Comparison of ENCODE assay signal across 8 cellular contexts in the genomic region with DNA sequence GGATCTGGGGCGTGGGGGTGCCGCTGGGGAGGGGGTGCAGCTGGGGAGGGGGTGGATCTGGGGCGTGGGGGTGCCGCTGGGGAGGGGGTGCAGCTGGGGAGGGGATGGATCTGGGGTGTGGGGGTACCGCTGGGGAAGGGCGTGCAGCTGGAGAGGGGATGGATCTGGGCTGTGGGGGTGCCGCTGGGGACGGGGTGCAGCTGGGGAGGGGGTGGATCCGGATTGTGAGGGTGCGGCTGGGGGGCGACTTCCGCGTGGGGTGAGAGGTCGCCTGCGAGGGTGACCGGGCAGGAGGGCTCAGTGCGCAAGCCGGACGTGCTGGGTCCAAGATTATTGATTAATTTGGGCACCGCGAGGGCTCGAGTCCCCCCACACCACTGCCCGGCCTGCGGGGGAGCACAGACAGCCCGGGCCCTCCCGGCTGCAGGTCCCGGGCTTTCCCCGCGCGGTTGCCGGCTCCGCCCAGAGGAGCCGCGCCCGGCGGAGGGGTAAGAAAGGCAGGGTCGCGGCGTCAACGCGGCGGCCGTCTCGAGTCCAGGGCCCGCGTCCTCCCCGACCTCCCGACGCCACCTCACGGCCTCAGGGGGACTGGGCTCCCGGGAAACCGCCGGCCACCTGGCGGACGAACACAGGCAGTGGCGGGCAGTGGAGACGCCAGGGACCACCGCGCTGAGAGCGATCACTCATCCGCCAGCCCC. TPM values are rescaled to one million over a fixed set of nuclear protein-coding genes. Genes with fewer than 3 reads are reported as not detected.
DNase-seq lines count a peak whose midpoint lies in the region; ATAC-seq and TF ChIP-seq lines count a peak whose summit lies in the region.

No MANE protein-coding gene starts in this region.

- H3K9me2 ChIP-seq in MM.1S (replicated peaks; ENCODE audit: insufficient read depth, low read length) = no peaks in the 10 kb centered on the region

- H3K9me3 Mint-ChIP-seq in HFFc6 = no peaks in the 10 kb centered on the region
- H3K9me3 Mint-ChIP-seq in naive B cell = no peaks in the 10 kb centered on the region

- peak overlapping the region; percentile 81 for H3K4me2 ChIP-seq in MM.1S (ENCODE audit: low read depth, low read length)

- H3K36me3 Mint-ChIP-seq in HFFc6 (ENCODE audit: low read depth) (peaks cover 19% of the 10 kb centered on the region), naive B cell (peaks cover 11 to 12% of the 10 kb centered on the region in 2 donors)

- H3K4me3 Mint-ChIP-seq in HFFc6 (peak overlapping the region; percentile 57), naive B cell (peak overlapping the region; percentile 62 to 97 (median 82))

- H3K27me3 Mint-ChIP-seq in HFFc6 (ENCODE audit: insufficient read depth) = no peaks in the 10 kb centered on the region
- no peaks in the 10 kb centered on the region for H3K27me3 Mint-ChIP-seq in naive B cell

- ATAC-seq in naive B cell (ENCODE audit: low read depth in 2 of 2) = peak; percentile 55 to 63

- peaks cover 25% of the 10 kb centered on the region for H3K4me1 Mint-ChIP-seq in HFFc6 (ENCODE audit: low read depth)
- H3K4me1 Mint-ChIP-seq in naive B cell = peaks cover 31 to 47% (median 45%) of the 10 kb centered on the region in 3 donors

- no peaks in the 10 kb centered on the region for H4K20me1 ChIP-seq in MM.1S (ENCODE audit: insufficient read depth, low read length)

- H3K27me3 ChIP-seq in MM.1S (replicated peaks; ENCODE audit: insufficient read depth, low read length) = no peaks in the 10 kb centered on the region

- TF ChIP-seq CTCF in HFFc6 (IDR thresholded peaks at IDR 0.05) (peak; percentile 73), MM.1S (IDR thresholded peaks at IDR 0.05; ENCODE audit: low read length) (no peak), epithelial cell of esophagus (IDR thresholded peaks at IDR 0.05; ENCODE audit: insufficient read depth, low read depth, low read length, missing control alignments) (peak; percentile 36)

- H3K9ac ChIP-seq in MM.1S (ENCODE audit: low read length) = peak overlapping the region; percentile 33; the same call in 1 of the 2 replicates

- H3K4me3 ChIP-seq in MM.1S (ENCODE audit: low read length) = peak overlapping the region; percentile 72
- H3K4me3 ChIP-seq in epithelial cell of esophagus (ENCODE audit: low read length) = peak overlapping the region; percentile 52

- no peak overlapping the region for H3K27ac ChIP-seq in MM.1S (ENCODE audit: low read length)

- no peaks in the 10 kb centered on the region for H3K36me3 ChIP-seq in MM.1S (replicated peaks; ENCODE audit: insufficient read depth, low read length)

- no peaks in the 10 kb centered on the region for H3K4me1 ChIP-seq in MM.1S (ENCODE audit: low read length)

- peaks cover 8% of the 10 kb centered on the region for H3K79me2 ChIP-seq in MM.1S (ENCODE audit: low read length)

- H2AFZ ChIP-seq in MM.1S (ENCODE audit: low read length) = peak overlapping the region; percentile 88

- H3K27ac Mint-ChIP-seq in HFFc6 = no peak overlapping the region
- peak overlapping the region in 2 of 6 donors; percentile 76 to 79 for H3K27ac Mint-ChIP-seq in naive B cell

- no peaks in the 10 kb centered on the region for H3K9me3 ChIP-seq in MM.1S (replicated peaks; ENCODE audit: insufficient read depth, low read length)

- H3F3A ChIP-seq in MM.1S (ENCODE audit: insufficient read depth, low read length) = peaks cover 25% of the 10 kb centered on the region

- peak; percentile 71 for DNase-seq in activated T-cell treated with anti-CD3 and anti-CD28 coated beads, Interleukin-2, amount 50 U/mL, for 1 hour
- DNase-seq in activated T-cell treated with anti-CD3 and anti-CD28 coated beads for 4 hours (no peak), HFFc6 (peak; percentile 70), MM.1S (no peak), SKM-1 treated with dmso at 0.1 percent for 144 hours (lab: John Stamatoyannopoulos, UW; ENCODE audit: unreplicated experiment) (peak; percentile 80), epithelial cell of esophagus (ENCODE audit: low read depth) (no peak), naive B cell (no peak), NCI-H526 treated with DMSO at 0.1 percent for 48 hours (lab: John Stamatoyannopoulos, UW) (no peak)

RNA-seq across cellular contexts. Expression of a gene that starts 0.6 kb away (rescaled TPM):
- total RNA-seq in HFFc6 (2021; fragmentation: NEBNext Ultra II Directional; extraction: Animal tissue kit (Norgen Biotek cat#: 25700)) = 10 to 100 TPM; 48.4 to 67.7 (median 57.3) TPM
- 10 to 100 TPM; 13.7 to 21.6 (median 19.9) TPM for polyA plus RNA-seq in naive B cell (ENCODE audit: low read depth in 6 of 6)

RNA-seq across cellular contexts. Expression of a gene that starts 0.9 kb away (rescaled TPM):
- under 1 TPM; 0.20 to 0.90 (median 0.52) TPM for total RNA-seq in HFFc6 (2021; fragmentation: NEBNext Ultra II Directional; extraction: Animal tissue kit (Norgen Biotek cat#: 25700))
- polyA plus RNA-seq in naive B cell (ENCODE audit: low read depth in 6 of 6) = 1 to 10 TPM; 3.0 to 6.5 (median 5.8) TPM

RNA-seq across cellular contexts. Expression of a gene that starts 27.6 kb away (rescaled TPM):
- 10 to 100 TPM; 18.2 to 20.7 (median 20.1) TPM for total RNA-seq in HFFc6 (2021; fragmentation: NEBNext Ultra II Directional; extraction: Animal tissue kit (Norgen Biotek cat#: 25700))
- 10 to 100 TPM; 19.1 to 53.9 (median 32.6) TPM for polyA plus RNA-seq in naive B cell (ENCODE audit: low read depth in 6 of 6)

RNA-seq across cellular contexts. Expression of a gene that starts 39.2 kb away (rescaled TPM):
- 10 to 100 TPM; 23.9 to 34.4 (median 25.4) TPM for total RNA-seq in HFFc6 (2021; fragmentation: NEBNext Ultra II Directional; extraction: Animal tissue kit (Norgen Biotek cat#: 25700))
- 10 to 100 TPM in 1 of 6 donors, 1 to 10 TPM in 5; 4.2 to 13.3 (median 7.2) TPM for polyA plus RNA-seq in naive B cell (ENCODE audit: low read depth in 6 of 6)

RNA-seq across cellular contexts. Expression of a gene that starts 54.4 kb away (rescaled TPM):
- 10 to 100 TPM; 15.9 to 18.2 (median 17.1) TPM for total RNA-seq in HFFc6 (2021; fragmentation: NEBNext Ultra II Directional; extraction: Animal tissue kit (Norgen Biotek cat#: 25700))
- 10 to 100 TPM; 30.3 to 65.5 (median 40.0) TPM for polyA plus RNA-seq in naive B cell (ENCODE audit: low read depth in 6 of 6)

Comparison
In these comparisons a context has a peak if more than half of its experiments do, and no peak if none do; other contexts are left out.
1. DNase-seq: peak in activated T-cell treated with anti-CD3 and anti-CD28 coated beads, Interleukin-2, amount 50 U/mL, for 1 hour (single experiment), HFFc6 (single experiment) and SKM-1 treated with dmso at 0.1 percent for 144 hours (single experiment); none in activated T-cell treated with anti-CD3 and anti-CD28 coated beads for 4 hours (single experiment), MM.1S (single experiment), epithelial cell of esophagus (single experiment), naive B cell (single experiment) and NCI-H526 treated with DMSO at 0.1 percent for 48 hours (single experiment).